14 cellular contexts compared by ENCODE assay signal in the genomic region with DNA sequence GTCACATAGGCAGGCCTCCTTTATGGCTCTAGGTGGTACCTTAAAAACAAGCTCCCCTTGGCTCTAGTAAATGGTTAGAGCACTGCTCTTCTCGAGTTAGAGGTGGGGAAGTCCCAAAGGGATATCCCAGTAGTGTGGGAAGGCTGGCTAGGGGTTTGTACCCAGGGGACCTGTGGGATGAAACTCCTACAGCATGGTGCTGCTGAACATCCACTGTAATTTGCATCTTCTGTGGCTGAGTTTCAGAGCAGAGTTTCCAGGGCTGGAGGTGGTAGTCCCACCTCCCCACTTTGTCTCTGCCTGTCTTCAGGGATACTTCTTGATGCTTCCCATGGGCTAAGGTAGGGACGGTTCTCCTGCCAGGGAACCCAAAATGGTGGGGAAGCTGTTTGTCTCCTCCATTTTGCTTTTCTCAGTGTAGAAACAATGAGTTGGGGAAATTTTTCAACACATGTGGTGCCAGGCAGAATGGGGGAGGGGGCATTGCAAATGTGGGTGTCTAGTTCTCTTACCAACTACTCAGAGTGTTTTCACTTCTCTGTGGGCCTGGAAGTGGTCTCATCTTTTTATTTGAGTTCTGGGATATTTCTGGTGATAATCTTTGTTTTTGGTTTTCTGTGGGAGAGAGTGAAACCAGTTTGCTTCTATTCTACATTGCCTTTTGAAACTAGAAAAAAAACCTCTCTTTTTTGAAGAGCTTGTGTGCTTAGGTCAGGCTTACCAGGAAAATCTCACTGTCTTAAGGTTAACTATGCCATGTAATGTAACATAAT.
DNase-seq lines count a peak whose midpoint lies in the region; ATAC-seq and TF ChIP-seq lines count a peak whose summit lies in the region.
"Had no signal": no experiment of that assay in that cellular context is flagged by ENCODE, and none has a peak within 500 bp of the region (broad histone marks: within the 10 kb centered on the region; RNA-seq: fewer than 3 reads in every experiment).

No MANE protein-coding gene starts in this region.

- peak; percentile 73 for ATAC-seq in GM21447 (IDR thresholded peaks at IDR 0.05; ENCODE audit: unreplicated experiment)
- ATAC-seq in HG03432 (IDR thresholded peaks at IDR 0.05; ENCODE audit: unreplicated experiment): peak; percentile 67
- peak; percentile 42 for ATAC-seq in stimulated activated effector memory CD8-positive, alpha-beta T cell treated with anti-CD3 and anti-CD28 coated beads, Interleukin-12 subunit alpha, Interleukin-12 subunit beta, amount 100 ng/mL, for 72 hours
- no peak for ATAC-seq in HG02981 (IDR thresholded peaks at IDR 0.05; ENCODE audit: unreplicated experiment)
- ATAC-seq: mucosa of descending colon, SK-N-SH treated with all-trans-retinoic acid at 6 μM for 48 hours had no signal

- no peaks in the 10 kb centered on the region for H3K36me3 ChIP-seq in brain microvascular endothelial cell (replicated peaks)
- no peaks in the 10 kb centered on the region for H3K36me3 ChIP-seq in effector memory CD4-positive, alpha-beta T cell (ENCODE audit: control insufficient read depth, insufficient read depth, low read length)
- H3K36me3 ChIP-seq: WERI-Rb-1 had no signal

- H3K4me3 Mint-ChIP-seq in stimulated activated effector memory CD8-positive, alpha-beta T cell treated with anti-CD3 and anti-CD28 coated beads, Interleukin-12 subunit alpha, Interleukin-12 subunit beta, amount 100 ng/mL, for 72 hours: no peak overlapping the region
- H3K4me3 Mint-ChIP-seq: activated T-helper 1 cell treated with anti-CD3 and anti-CD28 coated beads, Interleukin-12 subunit alpha, Interleukin-12 subunit beta, Interleukin-2, Interleukin-4 antibody, amounts not matched to agents 30 ng/mL and 10 ng/mL and 1 ng/mL, durations not matched to agents 14 hours and 24 hours and 36 hours had no signal

- no peak for TF ChIP-seq CTCF in brain microvascular endothelial cell (IDR thresholded peaks at IDR 0.05; ENCODE audit: low read depth, low read length, missing control alignments)

- H3K36me3 Mint-ChIP-seq in stimulated activated effector memory CD8-positive, alpha-beta T cell treated with anti-CD3 and anti-CD28 coated beads, Interleukin-12 subunit alpha, Interleukin-12 subunit beta, amount 100 ng/mL, for 72 hours: peaks cover 13% of the 10 kb centered on the region

- H3K27me3 ChIP-seq in brain microvascular endothelial cell (replicated peaks): no peaks in the 10 kb centered on the region
- no peaks in the 10 kb centered on the region for H3K27me3 ChIP-seq in effector memory CD4-positive, alpha-beta T cell (replicated peaks; ENCODE audit: control insufficient read depth, insufficient read depth, low read length, poor library complexity, severe bottlenecking)

- H3K9me3 ChIP-seq in effector memory CD4-positive, alpha-beta T cell (ENCODE audit: control insufficient read depth, low read length): no peaks in the 10 kb centered on the region

- no peak overlapping the region for H3K27ac ChIP-seq in brain microvascular endothelial cell
- no peak overlapping the region for H3K27ac ChIP-seq in effector memory CD4-positive, alpha-beta T cell (ENCODE audit: insufficient read depth, low read length, poor library complexity, severe bottlenecking)
- H3K27ac ChIP-seq: parathyroid adenoma, WERI-Rb-1 had no signal

- DNase-seq in activated naive CD4-positive, alpha-beta T cell treated with Interleukin-2 at 50 U/mL for 16 hours: peak; percentile 31
- no peak for DNase-seq in activated naive CD4-positive, alpha-beta T cell treated with anti-CD3 and anti-CD28 coated beads, Interleukin-2, amount 50 U/mL, for 16 hours
- no peak for DNase-seq in stimulated activated effector memory CD8-positive, alpha-beta T cell treated with anti-CD3 and anti-CD28 coated beads, Interleukin-12 subunit alpha, Interleukin-12 subunit beta, amount 100 ng/mL, for 72 hours (ENCODE audit: low spot score in 2 of 2)
- DNase-seq in brain microvascular endothelial cell: no peak
- no peak for DNase-seq in effector memory CD4-positive, alpha-beta T cell
- DNase-seq: ACHN, mucosa of descending colon, WERI-Rb-1 had no signal

- H3K9me3 Mint-ChIP-seq in stimulated activated effector memory CD8-positive, alpha-beta T cell treated with anti-CD3 and anti-CD28 coated beads, Interleukin-12 subunit alpha, Interleukin-12 subunit beta, amount 100 ng/mL, for 72 hours: peaks cover 25% of the 10 kb centered on the region

- in situ Hi-C loops in brain microvascular endothelial cell (cut with HindIII; ENCODE audit: low pct_ligation_motif_present, low sequenced_read_pairs): no loop called here

- H3K4me1 ChIP-seq in effector memory CD4-positive, alpha-beta T cell (ENCODE audit: control insufficient read depth, insufficient read depth, low read length, poor library complexity, severe bottlenecking): no peaks in the 10 kb centered on the region
- H3K4me1 ChIP-seq: parathyroid adenoma had no signal

- H3K4me1 Mint-ChIP-seq in stimulated activated effector memory CD8-positive, alpha-beta T cell treated with anti-CD3 and anti-CD28 coated beads, Interleukin-12 subunit alpha, Interleukin-12 subunit beta, amount 100 ng/mL, for 72 hours: peaks cover 13% of the 10 kb centered on the region

- H3K4me3 ChIP-seq in brain microvascular endothelial cell (ENCODE audit: low read depth, low read length): no peak overlapping the region
- H3K4me3 ChIP-seq in effector memory CD4-positive, alpha-beta T cell (ENCODE audit: insufficient read depth, low read depth, low read length, poor library complexity, severe bottlenecking): no peak overlapping the region
- H3K4me3 ChIP-seq: mucosa of descending colon had no signal

- no peak overlapping the region for H3K27ac Mint-ChIP-seq in stimulated activated effector memory CD8-positive, alpha-beta T cell treated with anti-CD3 and anti-CD28 coated beads, Interleukin-12 subunit alpha, Interleukin-12 subunit beta, amount 100 ng/mL, for 72 hours
- H3K27ac Mint-ChIP-seq: activated T-helper 1 cell treated with anti-CD3 and anti-CD28 coated beads, Interleukin-12 subunit alpha, Interleukin-12 subunit beta, Interleukin-2, Interleukin-4 antibody, amounts not matched to agents 30 ng/mL and 10 ng/mL and 1 ng/mL, durations not matched to agents 14 hours and 24 hours and 36 hours had no signal
